Comparison of ENCODE assay signal across 8 cellular contexts in genomic region chr10:110006358-110007170, GRCh38. TPM values are rescaled to one million over a fixed set of nuclear protein-coding genes. Genes with fewer than 3 reads are reported as not detected.
DNase-seq lines count a peak whose midpoint lies in the region; ATAC-seq and TF ChIP-seq lines count a peak whose summit lies in the region.

No MANE protein-coding gene starts in this region.

- H3K27me3 ChIP-seq in SJCRH30 (no peaks in the 10 kb centered on the region), neural cell (ENCODE audit: insufficient read depth, low read depth, low read length) (no peaks in the 10 kb centered on the region)

- H3K4me3 ChIP-seq in SJCRH30 (peak overlapping the region; percentile 71), neural cell (ENCODE audit: low read length) (peak overlapping the region; percentile 92)

- in situ Hi-C loops in GM13976 (cut with MboI; ENCODE audit: low sequenced_read_pairs, unreplicated experiment): no loop called here

- no peaks in the 10 kb centered on the region for H3K9me2 ChIP-seq in neural cell (ENCODE audit: insufficient read depth, low read length)

- DNase-seq in GM13976 (ENCODE audit: low spot score): peak; percentile 20
- peak; percentile 59 to 61 for DNase-seq in SJCRH30
- peak; percentile 74 for DNase-seq in fibroblast of gingiva (ENCODE audit: low read depth)
- no peak for DNase-seq in DMS114 treated with DMSO at 0.1 percent for 48 hours (lab: John Stamatoyannopoulos, UW; ENCODE audit: unreplicated experiment)

- H3K27ac ChIP-seq in SJCRH30: peak overlapping the region; percentile 94
- peak overlapping the region; percentile 22 for H3K27ac ChIP-seq in neural cell (ENCODE audit: low read length)

- H3K9ac ChIP-seq in neural cell (ENCODE audit: low read length): peak overlapping the region; percentile 76

- TF ChIP-seq EP300 in neural cell (conservative IDR thresholded peaks at IDR 0.05; ENCODE audit: poor library complexity, severe bottlenecking): no peak

- H3K9me3 ChIP-seq in SJCRH30 (replicated peaks) (no peaks in the 10 kb centered on the region), neural cell (ENCODE audit: low read length) (no peaks in the 10 kb centered on the region)

- ATAC-seq in HG03439 (IDR thresholded peaks at IDR 0.05; ENCODE audit: unreplicated experiment) (no peak), HG03108 (IDR thresholded peaks at IDR 0.05; ENCODE audit: unreplicated experiment) (no peak), GM19463 (IDR thresholded peaks at IDR 0.05; ENCODE audit: unreplicated experiment) (no peak)

- no peak for TF ChIP-seq CTCF in GM13976 (IDR thresholded peaks at IDR 0.05; ENCODE audit: borderline replicate concordance, control extremely low read depth, extremely low read depth, insufficient read depth, missing control alignments)
- TF ChIP-seq CTCF in neural cell (IDR thresholded peaks at IDR 0.05; ENCODE audit: poor library complexity, severe bottlenecking): no peak

- peaks cover 11% of the 10 kb centered on the region for H3K79me2 ChIP-seq in neural cell (replicated peaks; ENCODE audit: insufficient read depth, low read length)

- peaks cover 3% of the 10 kb centered on the region for H3F3A ChIP-seq in neural cell (ENCODE audit: insufficient read depth, low read length, poor library complexity, severe bottlenecking)

- H3K4me2 ChIP-seq in neural cell (ENCODE audit: low read length): peak overlapping the region; percentile 66

- peaks cover 20% of the 10 kb centered on the region for H3K4me1 ChIP-seq in SJCRH30

- no peak for TF ChIP-seq RAD21 in neural cell (conservative IDR thresholded peaks at IDR 0.05)

- H4K20me1 ChIP-seq in neural cell (ENCODE audit: insufficient read depth): no peaks in the 10 kb centered on the region

- H3K36me3 ChIP-seq in SJCRH30 (no peaks in the 10 kb centered on the region), neural cell (ENCODE audit: insufficient read depth, low read length) (no peaks in the 10 kb centered on the region)

- H2AFZ ChIP-seq in neural cell (ENCODE audit: low read depth, low read length): no peak overlapping the region

TF ChIP-seq in neural cell, 6 proteins besides CTCF, POLR2A, EP300 and RAD21:
- no peak for TF ChIP-seq POLR2AphosphoS5 (IDR thresholded peaks at IDR 0.05)
- TF ChIP-seq TAF1 (IDR thresholded peaks at IDR 0.05; ENCODE audit: low read depth): no peak
- no peak for TF ChIP-seq MXI1 (conservative IDR thresholded peaks at IDR 0.05; ENCODE audit: poor library complexity, severe bottlenecking)
- no peak for TF ChIP-seq EZH2 (IDR thresholded peaks at IDR 0.05; ENCODE audit: borderline replicate concordance, insufficient read depth, low read length, poor library complexity, severe bottlenecking)
- no peak for TF ChIP-seq REST (IDR thresholded peaks at IDR 0.05; ENCODE audit: borderline replicate concordance)
TF ChIP-seq in neural cell: peak in this region for 0.

RNA-seq across cellular contexts. Expression of gene ADD3, which starts 1.2 kb away (rescaled TPM):
- total RNA-seq in SJCRH30 (2014; rRNA removed; shearing (Covaris generic)): 51.2 and 57.8 TPM in 2 replicates
- polyA plus RNA-seq in neural cell: 29.7 and 40.6 TPM in 2 replicates
- 54.0 and 83.7 TPM in 2 replicates for polyA minus RNA-seq in neural cell
